ENCODE assay signal across 22 cellular contexts in the genomic region with DNA sequence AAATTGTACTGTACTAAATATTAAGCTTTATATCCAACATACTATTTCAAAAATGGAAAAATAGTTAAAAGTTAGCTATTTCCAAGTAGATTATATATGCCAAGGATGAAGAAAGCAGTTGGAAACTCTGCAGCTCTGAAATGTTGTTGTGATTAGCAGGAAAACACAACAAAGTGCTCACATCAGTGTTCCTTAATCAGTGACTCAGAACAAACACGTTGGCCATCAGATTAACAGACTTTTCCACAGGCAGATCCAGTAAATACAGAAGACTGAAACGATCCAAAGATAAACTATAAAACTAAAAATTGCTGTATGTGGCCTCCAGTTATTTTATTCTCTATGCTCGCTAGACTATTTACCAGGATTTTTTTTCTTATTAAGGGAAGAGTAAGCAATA.
"Had no signal": no experiment of that assay in that cellular context is flagged by ENCODE, and none has a peak within 500 bp of the region (broad histone marks: within the 10 kb centered on the region; RNA-seq: fewer than 3 reads in every experiment).

No MANE protein-coding gene starts in this region.

- H3K27ac ChIP-seq: ascending aorta, heart right ventricle, right lobe of liver, skin epidermis, upper lobe of left lung, WERI-Rb-1 had no signal

- H3K36me3 ChIP-seq: ascending aorta, heart right ventricle, right lobe of liver, upper lobe of left lung, WERI-Rb-1 had no signal

- H3K9me3 ChIP-seq: ascending aorta, heart right ventricle, right lobe of liver, upper lobe of left lung had no signal

- H3K4me1 ChIP-seq: ascending aorta, heart right ventricle, right lobe of liver, upper lobe of left lung had no signal

- ATAC-seq: activated CD8-positive, alpha-beta memory T cell treated with anti-CD3 and anti-CD28 coated beads, Interleukin-2, amount 10 ng/mL, durations not matched to agents 7 days and 5 days; activated CD8-positive, alpha-beta T cell treated with anti-CD3 and anti-CD28 coated beads for 36 hours; heart right ventricle; left cardiac atrium; right lobe of liver; stimulated activated memory B cell treated with anti-CD40 and anti-IgM and Interleukin-4, amounts not matched to agents 10 μg/mL and 1 μg/mL and 100 μg/mL, for 72 hours had no signal

- DNase-seq: activated CD4-positive, alpha-beta T cell treated with anti-CD3 and anti-CD28 coated beads, Interleukin-2, amount 10 ng/mL, durations not matched to agents 7 days and 5 days; activated CD4-positive, CD25-positive, alpha-beta regulatory T cell treated with anti-CD3 and anti-CD28 coated beads, Interleukin-2, amount 50 U/mL, for 72 hours; activated CD8-positive, alpha-beta memory T cell treated with anti-CD3 and anti-CD28 coated beads, Interleukin-2, amount 10 ng/mL, durations not matched to agents 7 days and 5 days; activated CD8-positive, alpha-beta T cell treated with anti-CD3 and anti-CD28 coated beads for 36 hours; activated gamma-delta T cell; activated naive CD4-positive, alpha-beta T cell treated with anti-CD3 and anti-CD28 coated beads, Interleukin-2, amount 50 U/mL, for 16 hours; activated T-cell treated with anti-CD3 and anti-CD28 coated beads for 4 hours; central memory CD4-positive, alpha-beta T cell; dermis blood vessel endothelial cell; effector memory CD4-positive, alpha-beta T cell; heart right ventricle; islet precursor cell; left cardiac atrium; occipital lobe; right lobe of liver; stimulated activated CD4-positive, alpha-beta T cell treated with anti-CD3 and anti-CD28 coated beads, Interleukin-2, amount 100 ng/mL, for 24 hours; T-helper 1 cell; upper lobe of left lung; WERI-Rb-1 had no signal

- H3K27me3 ChIP-seq: ascending aorta, heart right ventricle, right lobe of liver, upper lobe of left lung had no signal

- H3K4me3 ChIP-seq: ascending aorta, heart right ventricle, right lobe of liver, skin epidermis, upper lobe of left lung had no signal
